14 cellular contexts compared by ENCODE assay signal in the genomic region with DNA sequence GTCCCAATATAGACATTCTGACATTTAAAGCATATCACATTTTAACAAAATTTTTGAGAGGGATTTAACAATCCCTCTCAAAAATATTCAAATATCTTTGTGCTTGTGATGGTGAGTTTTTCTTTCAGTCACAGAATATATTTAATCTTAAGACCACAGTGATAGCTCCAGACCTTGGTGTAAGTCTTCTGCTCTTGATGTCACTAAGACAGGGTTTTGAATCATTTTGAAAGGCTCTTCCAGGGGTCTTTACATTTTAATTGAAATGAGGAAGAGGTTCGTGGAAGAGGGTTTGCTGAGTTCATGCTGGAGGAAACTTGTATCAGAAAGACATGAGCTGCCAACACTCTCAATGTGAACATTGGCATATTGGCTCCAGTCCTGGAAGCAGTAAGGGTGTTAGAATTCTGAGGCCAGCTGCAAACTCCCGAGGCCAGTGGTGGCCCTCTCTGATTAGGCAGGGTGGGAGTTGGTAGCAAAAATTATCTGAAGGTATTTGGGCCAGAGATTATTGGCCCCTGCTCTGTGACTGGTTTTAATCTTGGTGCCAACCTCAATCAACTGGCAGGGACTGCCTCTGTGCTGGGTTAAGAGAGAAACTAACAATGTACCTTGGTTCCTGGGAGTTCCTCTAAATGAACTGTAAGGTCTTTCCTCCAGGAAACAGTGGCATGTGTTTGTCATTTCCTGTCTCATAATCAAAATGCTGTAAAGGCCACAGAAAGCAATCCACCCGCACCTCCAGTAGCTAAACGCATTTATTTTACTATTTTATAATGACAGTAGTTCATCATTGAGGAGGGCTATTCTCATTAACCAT. TPM values are rescaled to one million over a fixed set of nuclear protein-coding genes. Genes with fewer than 3 reads are reported as not detected.
DNase-seq lines count a peak whose midpoint lies in the region; TF ChIP-seq lines count a peak whose summit lies in the region.
"Had no signal": no experiment of that assay in that cellular context is flagged by ENCODE, and none has a peak within 500 bp of the region (broad histone marks: within the 10 kb centered on the region; RNA-seq: fewer than 3 reads in every experiment).

No MANE protein-coding gene starts in this region.

- no peaks in the 10 kb centered on the region for H3K36me3 ChIP-seq in Loucy (ENCODE audit: insufficient read depth, low read length)
- H3K36me3 ChIP-seq in osteoblast (ENCODE audit: insufficient read depth, low read length): no peaks in the 10 kb centered on the region

- peak overlapping the region; percentile 7 for H3K9ac ChIP-seq in Loucy (ENCODE audit: low read depth, low read length, poor library complexity, severe bottlenecking)

- H2AFZ ChIP-seq in Loucy (ENCODE audit: low read length): peak overlapping the region; percentile 70
- peak overlapping the region; percentile 67 for H2AFZ ChIP-seq in osteoblast (ENCODE audit: low read length)

- peak overlapping the region; percentile 62 for H3K4me2 ChIP-seq in Loucy (ENCODE audit: low read depth, low read length, poor library complexity, severe bottlenecking)
- no peak overlapping the region for H3K4me2 ChIP-seq in osteoblast (ENCODE audit: insufficient read depth, low read length)

- H3K4me3 ChIP-seq in Loucy (ENCODE audit: low read length, poor library complexity, severe bottlenecking): peak overlapping the region; percentile 50
- H3K4me3 ChIP-seq in osteoblast (ENCODE audit: insufficient read depth, low read length): no peak overlapping the region
- H3K4me3 ChIP-seq: skin epidermis had no signal

- H3K27me3 ChIP-seq in Loucy (ENCODE audit: insufficient read depth, low read length, poor library complexity, severe bottlenecking) (no peaks in the 10 kb centered on the region), osteoblast (ENCODE audit: insufficient read depth, low read length) (no peaks in the 10 kb centered on the region)

- H3K9me3 Mint-ChIP-seq in activated CD4-positive, alpha-beta T cell treated with anti-CD3 and anti-CD28 coated beads, Interleukin-2, amount 10 ng/mL, durations not matched to agents 24 days and 14 days: no peaks in the 10 kb centered on the region
- no peaks in the 10 kb centered on the region for H3K9me3 Mint-ChIP-seq in activated T-helper 2 cell treated with anti-CD3 and anti-CD28 coated beads, Interferon-gamma antibody, Interleukin-2, Interleukin-4, amounts not matched to agents 10 μg/mL and 5 μg/mL and 100 μg/mL, durations not matched to agents 14 hours and 24 hours and 36 hours

- H3K9me3 ChIP-seq in Loucy (ENCODE audit: insufficient read depth, low read depth, low read length) (no peaks in the 10 kb centered on the region), osteoblast (ENCODE audit: low read depth, low read length) (no peaks in the 10 kb centered on the region)

- H3K79me2 ChIP-seq in Loucy (ENCODE audit: insufficient read depth, low read length): no peaks in the 10 kb centered on the region
- no peaks in the 10 kb centered on the region for H3K79me2 ChIP-seq in osteoblast (ENCODE audit: insufficient read depth, low read length)

- H3K27ac ChIP-seq in osteoblast (ENCODE audit: low read depth, low read length): no peak overlapping the region
- H3K27ac ChIP-seq: skin epidermis had no signal

- H3K36me3 Mint-ChIP-seq in activated CD4-positive, alpha-beta T cell treated with anti-CD3 and anti-CD28 coated beads, Interleukin-2, amount 10 ng/mL, durations not matched to agents 24 days and 14 days (ENCODE audit: low read depth): no peaks in the 10 kb centered on the region
- no peaks in the 10 kb centered on the region for H3K36me3 Mint-ChIP-seq in activated T-helper 2 cell treated with anti-CD3 and anti-CD28 coated beads, Interferon-gamma antibody, Interleukin-2, Interleukin-4, amounts not matched to agents 10 μg/mL and 5 μg/mL and 100 μg/mL, durations not matched to agents 14 hours and 24 hours and 36 hours (ENCODE audit: low read depth)

- peak overlapping the region; percentile 55 for H3K27ac Mint-ChIP-seq in activated CD4-positive, alpha-beta T cell treated with anti-CD3 and anti-CD28 coated beads, Interleukin-2, amount 10 ng/mL, durations not matched to agents 24 days and 14 days
- peak overlapping the region; percentile 28 for H3K27ac Mint-ChIP-seq in activated T-helper 2 cell treated with anti-CD3 and anti-CD28 coated beads, Interferon-gamma antibody, Interleukin-2, Interleukin-4, amounts not matched to agents 10 μg/mL and 5 μg/mL and 100 μg/mL, durations not matched to agents 14 hours and 24 hours and 36 hours

- H3F3A ChIP-seq in Loucy (ENCODE audit: low read depth): no peaks in the 10 kb centered on the region

- H4K20me1 ChIP-seq in Loucy (ENCODE audit: insufficient read depth, low read length, poor library complexity, severe bottlenecking): no peaks in the 10 kb centered on the region
- H4K20me1 ChIP-seq in osteoblast (ENCODE audit: insufficient read depth, low read length): no peaks in the 10 kb centered on the region

- peak overlapping the region; percentile 49 for H3K4me3 Mint-ChIP-seq in activated CD4-positive, alpha-beta T cell treated with anti-CD3 and anti-CD28 coated beads, Interleukin-2, amount 10 ng/mL, durations not matched to agents 24 days and 14 days
- peak overlapping the region; percentile 26 for H3K4me3 Mint-ChIP-seq in activated T-helper 2 cell treated with anti-CD3 and anti-CD28 coated beads, Interferon-gamma antibody, Interleukin-2, Interleukin-4, amounts not matched to agents 10 μg/mL and 5 μg/mL and 100 μg/mL, durations not matched to agents 14 hours and 24 hours and 36 hours (ENCODE audit: low read depth)

- intact Hi-C loops in activated CD4-positive, alpha-beta T cell treated with anti-CD3 and anti-CD28 coated beads, Interleukin-2, amount 10 ng/mL, durations not matched to agents 24 days and 14 days (cut with micrococcal nuclease): loop anchor here (5.0 kb wide), 1 partner anchor 61 kb away; no protein-coding TSS in a partner anchor
- intact Hi-C loops in activated T-helper 2 cell treated with anti-CD3 and anti-CD28 coated beads, Interferon-gamma antibody, Interleukin-2, Interleukin-4, amounts not matched to agents 10 μg/mL and 5 μg/mL and 100 μg/mL, durations not matched to agents 14 hours and 24 hours and 36 hours (cut with micrococcal nuclease): loop anchor here (1.0 to 10.0 kb wide), 3 partner anchors 44 to 724 kb away; partner anchors contain the start of gene CHMP2B

- H3K4me1 ChIP-seq in Loucy (ENCODE audit: insufficient read depth, low read length, poor library complexity, severe bottlenecking): peaks cover 38% of the 10 kb centered on the region
- no peaks in the 10 kb centered on the region for H3K4me1 ChIP-seq in osteoblast (ENCODE audit: insufficient read depth, low read length)

- no peaks in the 10 kb centered on the region for H3K27me3 Mint-ChIP-seq in activated CD4-positive, alpha-beta T cell treated with anti-CD3 and anti-CD28 coated beads, Interleukin-2, amount 10 ng/mL, durations not matched to agents 24 days and 14 days
- peaks cover 2% of the 10 kb centered on the region for H3K27me3 Mint-ChIP-seq in activated T-helper 2 cell treated with anti-CD3 and anti-CD28 coated beads, Interferon-gamma antibody, Interleukin-2, Interleukin-4, amounts not matched to agents 10 μg/mL and 5 μg/mL and 100 μg/mL, durations not matched to agents 14 hours and 24 hours and 36 hours (ENCODE audit: low read depth)

- DNase-seq in activated CD4-positive, alpha-beta T cell treated with anti-CD3 and anti-CD28 coated beads, Interleukin-2, amount 10 ng/mL, durations not matched to agents 24 days and 14 days: peak; percentile 66
- no peak for DNase-seq in activated CD4-positive, alpha-beta T cell treated with anti-CD3 and anti-CD28 coated beads for 1 hour
- DNase-seq in activated T-helper 2 cell treated with anti-CD3 and anti-CD28 coated beads, Interferon-gamma antibody, Interleukin-2, Interleukin-4, amounts not matched to agents 10 μg/mL and 5 μg/mL and 100 μg/mL, durations not matched to agents 14 hours and 24 hours and 36 hours (ENCODE audit: low spot score): peak; percentile 8
- no peak for DNase-seq in osteoblast (ENCODE audit: insufficient read length, low spot score, missing footprints)
- no peak for DNase-seq in foreskin melanocyte
- DNase-seq in dedifferentiated amniotic fluid mesenchymal stem cell (ENCODE audit: extremely low spot score): no peak
- DNase-seq in NCI-H2107 treated with DMSO at 0.1 percent for 48 hours (lab: John Stamatoyannopoulos, UW; ENCODE audit: unreplicated experiment): no peak
- DNase-seq: ACHN; activated CD4-positive, alpha-beta T cell treated with anti-CD3 and anti-CD28 coated beads, Interleukin-2, amount 50 U/mL, for 1 hour; DMS53; hippocampal formation; NCI-H2171 had no signal

- no peaks in the 10 kb centered on the region for H3K9me2 ChIP-seq in Loucy (replicated peaks; ENCODE audit: low read depth, low read length)

- no peak for TF ChIP-seq CTCF in Loucy (conservative IDR thresholded peaks at IDR 0.05; ENCODE audit: low read length)
- TF ChIP-seq CTCF in osteoblast (IDR thresholded peaks at IDR 0.05; ENCODE audit: extremely low read depth, low read depth, low read length): no peak

- peaks cover 41% of the 10 kb centered on the region for H3K4me1 Mint-ChIP-seq in activated CD4-positive, alpha-beta T cell treated with anti-CD3 and anti-CD28 coated beads, Interleukin-2, amount 10 ng/mL, durations not matched to agents 24 days and 14 days
- peaks cover 47% of the 10 kb centered on the region for H3K4me1 Mint-ChIP-seq in activated T-helper 2 cell treated with anti-CD3 and anti-CD28 coated beads, Interferon-gamma antibody, Interleukin-2, Interleukin-4, amounts not matched to agents 10 μg/mL and 5 μg/mL and 100 μg/mL, durations not matched to agents 14 hours and 24 hours and 36 hours (ENCODE audit: low read depth)

RNA-seq across cellular contexts. Expression of gene POU1F1, which starts 5.3 kb away (rescaled TPM):
- not detected in 2 replicates for total RNA-seq in activated CD4-positive, alpha-beta T cell treated with anti-CD3 and anti-CD28 coated beads, Interleukin-2, amount 10 ng/mL, durations not matched to agents 24 days and 14 days
- total RNA-seq in activated T-helper 2 cell treated with anti-CD3 and anti-CD28 coated beads, Interferon-gamma antibody, Interleukin-2, Interleukin-4, amounts not matched to agents 10 μg/mL and 5 μg/mL and 100 μg/mL, durations not matched to agents 14 hours and 24 hours and 36 hours: not detected in 2 replicates
- not detected in 2 replicates for total RNA-seq in osteoblast

RNA-seq across cellular contexts. Expression of gene CHMP2B, which starts 44.0 kb away (rescaled TPM):
- 25.3 and 27.2 TPM in 2 replicates for total RNA-seq in activated CD4-positive, alpha-beta T cell treated with anti-CD3 and anti-CD28 coated beads, Interleukin-2, amount 10 ng/mL, durations not matched to agents 24 days and 14 days
- total RNA-seq in activated T-helper 2 cell treated with anti-CD3 and anti-CD28 coated beads, Interferon-gamma antibody, Interleukin-2, Interleukin-4, amounts not matched to agents 10 μg/mL and 5 μg/mL and 100 μg/mL, durations not matched to agents 14 hours and 24 hours and 36 hours: 25.0 and 25.2 TPM in 2 replicates
- 55.4 and 63.1 TPM in 2 replicates for total RNA-seq in osteoblast

Comparison
In these comparisons a context has a peak if more than half of its experiments do, and no peak if none do; other contexts are left out.
1. DNase-seq: peak in activated CD4-positive, alpha-beta T cell treated with anti-CD3 and anti-CD28 coated beads, Interleukin-2, amount 10 ng/mL, durations not matched to agents 24 days and 14 days (single experiment) and activated T-helper 2 cell treated with anti-CD3 and anti-CD28 coated beads, Interferon-gamma antibody, Interleukin-2, Interleukin-4, amounts not matched to agents 10 μg/mL and 5 μg/mL and 100 μg/mL, durations not matched to agents 14 hours and 24 hours and 36 hours (single experiment); none in activated CD4-positive, alpha-beta T cell treated with anti-CD3 and anti-CD28 coated beads for 1 hour (single experiment), osteoblast (single experiment), foreskin melanocyte (single experiment), dedifferentiated amniotic fluid mesenchymal stem cell (single experiment) and NCI-H2107 treated with DMSO at 0.1 percent for 48 hours (single experiment).